Comparison of ENCODE assay signal across 1 cellular context in the genomic region with DNA sequence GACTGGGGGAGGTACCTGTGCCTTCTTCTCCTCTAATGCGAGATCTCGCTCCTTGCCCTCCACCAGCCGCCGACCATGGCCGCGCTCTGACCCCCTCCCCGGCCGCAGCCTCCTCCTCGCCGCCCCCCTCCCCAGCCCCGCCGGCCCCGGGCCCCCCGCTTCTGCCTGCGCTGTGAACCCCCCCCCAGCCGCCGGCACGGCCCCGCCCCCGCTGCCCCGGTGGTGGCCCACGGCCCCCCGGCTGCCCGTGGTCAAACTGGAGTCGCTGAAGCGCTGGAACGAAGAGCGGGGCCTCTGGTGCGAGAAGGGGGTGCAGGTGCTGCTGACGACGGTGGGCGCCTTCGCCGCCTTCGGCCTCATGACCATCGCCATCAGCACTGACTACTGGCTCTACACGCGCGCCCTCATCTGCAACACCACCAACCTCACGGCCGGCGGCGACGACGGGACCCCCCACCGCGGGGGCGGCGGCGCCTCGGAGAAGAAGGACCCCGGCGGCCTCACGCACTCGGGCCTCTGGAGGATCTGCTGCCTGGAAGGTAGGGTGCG.
TF ChIP-seq lines count a peak whose summit lies in the region.

TSS of gene CACNG8 (plus strand) at position 51 of the 549 bp plus-strand sequence.

TF ChIP-seq in SK-N-SH, 30 proteins besides CTCF, POLR2A, EP300 and RAD21 (continued from another document):
- no peak for TF ChIP-seq REST (IDR thresholded peaks at IDR 0.05; ENCODE audit: low read depth, low read length)
